In genomic region chr15:101463265-101463664, GRCh38 we compare ENCODE assay signal across 17 cellular contexts. TPM values are rescaled to one million over a fixed set of nuclear protein-coding genes. Genes with fewer than 3 reads are reported as not detected.
DNase-seq lines count a peak whose midpoint lies in the region; ATAC-seq and TF ChIP-seq lines count a peak whose summit lies in the region.
"Had no signal": no experiment of that assay in that cellular context is flagged by ENCODE, and none has a peak within 500 bp of the region (broad histone marks: within the 10 kb centered on the region; RNA-seq: fewer than 3 reads in every experiment).

No MANE protein-coding gene starts in this region.

- DNase-seq in activated naive CD8-positive, alpha-beta T cell treated with anti-CD3 and anti-CD28 coated beads, Interleukin-2, amount 10 ng/mL, durations not matched to agents 7 days and 5 days, result no peak
- no peak for DNase-seq in activated naive CD8-positive, alpha-beta T cell treated with anti-CD3 and anti-CD28 coated beads, Interleukin-2, amount 50 U/mL, for 24 hours
- DNase-seq in mucosa of gallbladder (ENCODE audit: low spot score), result peak; percentile 49
- DNase-seq in ureter (ENCODE audit: low spot score), result peak; percentile 55
- no peak for DNase-seq in progenitor cell of endocrine pancreas (ENCODE audit: low spot score, unreplicated experiment)
- DNase-seq in dermis blood vessel endothelial cell, result no peak
- DNase-seq in activated effector memory CD4-positive, alpha-beta T cell treated with anti-CD3 and anti-CD28 coated beads, Interleukin-2, amount 50 U/mL, for 16 hours, result no peak
- DNase-seq: AML-193; GF-D8; GOT3; MV-4-11; NCI-H1694 treated with DMSO at 0.1 percent for 48 hours; NK-92 treated with Interleukin-12 subunit alpha and Interleukin-12 subunit beta, amount 100 ng/mL, for 24 hours; Right ventricle myocardium superior had no signal

- ATAC-seq in activated naive CD8-positive, alpha-beta T cell treated with anti-CD3 and anti-CD28 coated beads, Interleukin-2, amount 10 ng/mL, durations not matched to agents 7 days and 5 days (ENCODE audit: low read depth), result no peak
- ATAC-seq in activated naive CD8-positive, alpha-beta T cell treated with anti-CD3 and anti-CD28 coated beads, Interleukin-2, amount 50 U/mL, for 24 hours, result no peak
- ATAC-seq in esophagus mucosa, result peak; percentile 39
- ATAC-seq: HCT116, K562 had no signal

- H3K27ac Mint-ChIP-seq in activated naive CD8-positive, alpha-beta T cell treated with anti-CD3 and anti-CD28 coated beads, Interleukin-2, amount 10 ng/mL, durations not matched to agents 7 days and 5 days, result peak overlapping the region; percentile 2
- no peak overlapping the region for H3K27ac Mint-ChIP-seq in activated naive CD8-positive, alpha-beta T cell treated with anti-CD3 and anti-CD28 coated beads, Interleukin-2, amount 50 U/mL, for 24 hours
- no peak overlapping the region for H3K27ac Mint-ChIP-seq in progenitor cell of endocrine pancreas

- peaks cover 10% of the 10 kb centered on the region for H3K27me3 Mint-ChIP-seq in activated naive CD8-positive, alpha-beta T cell treated with anti-CD3 and anti-CD28 coated beads, Interleukin-2, amount 10 ng/mL, durations not matched to agents 7 days and 5 days
- H3K27me3 Mint-ChIP-seq in activated naive CD8-positive, alpha-beta T cell treated with anti-CD3 and anti-CD28 coated beads, Interleukin-2, amount 50 U/mL, for 24 hours, result peaks cover 19% of the 10 kb centered on the region
- peaks cover 62% of the 10 kb centered on the region for H3K27me3 Mint-ChIP-seq in progenitor cell of endocrine pancreas

- no peak for TF ChIP-seq CTCF in progenitor cell of endocrine pancreas (IDR thresholded peaks at IDR 0.05; ENCODE audit: unreplicated experiment)

- peaks cover 14% of the 10 kb centered on the region for H3K9me3 Mint-ChIP-seq in activated naive CD8-positive, alpha-beta T cell treated with anti-CD3 and anti-CD28 coated beads, Interleukin-2, amount 10 ng/mL, durations not matched to agents 7 days and 5 days
- H3K9me3 Mint-ChIP-seq in activated naive CD8-positive, alpha-beta T cell treated with anti-CD3 and anti-CD28 coated beads, Interleukin-2, amount 50 U/mL, for 24 hours, result peaks cover 4% of the 10 kb centered on the region
- peaks cover 16% of the 10 kb centered on the region for H3K9me3 Mint-ChIP-seq in progenitor cell of endocrine pancreas (ENCODE audit: low read depth)

- H3K4me3 Mint-ChIP-seq in activated naive CD8-positive, alpha-beta T cell treated with anti-CD3 and anti-CD28 coated beads, Interleukin-2, amount 10 ng/mL, durations not matched to agents 7 days and 5 days, result no peak overlapping the region
- H3K4me3 Mint-ChIP-seq in activated naive CD8-positive, alpha-beta T cell treated with anti-CD3 and anti-CD28 coated beads, Interleukin-2, amount 50 U/mL, for 24 hours, result no peak overlapping the region
- no peak overlapping the region for H3K4me3 Mint-ChIP-seq in progenitor cell of endocrine pancreas (ENCODE audit: low read depth)

- peaks cover 4% of the 10 kb centered on the region for H3K36me3 Mint-ChIP-seq in activated naive CD8-positive, alpha-beta T cell treated with anti-CD3 and anti-CD28 coated beads, Interleukin-2, amount 10 ng/mL, durations not matched to agents 7 days and 5 days
- H3K36me3 Mint-ChIP-seq in activated naive CD8-positive, alpha-beta T cell treated with anti-CD3 and anti-CD28 coated beads, Interleukin-2, amount 50 U/mL, for 24 hours (ENCODE audit: low read depth), result peaks cover 1% of the 10 kb centered on the region
- H3K36me3 Mint-ChIP-seq in progenitor cell of endocrine pancreas (ENCODE audit: insufficient read depth), result peaks cover 3% of the 10 kb centered on the region

- POLR2A ChIA-PET in activated naive CD8-positive, alpha-beta T cell treated with anti-CD3 and anti-CD28 coated beads, Interleukin-2, amount 10 ng/mL, durations not matched to agents 7 days and 5 days (lab: Charles Lee), result no interaction called here

- H3K4me1 Mint-ChIP-seq in activated naive CD8-positive, alpha-beta T cell treated with anti-CD3 and anti-CD28 coated beads, Interleukin-2, amount 10 ng/mL, durations not matched to agents 7 days and 5 days, result peaks cover 27% of the 10 kb centered on the region
- peaks cover 17% of the 10 kb centered on the region for H3K4me1 Mint-ChIP-seq in activated naive CD8-positive, alpha-beta T cell treated with anti-CD3 and anti-CD28 coated beads, Interleukin-2, amount 50 U/mL, for 24 hours
- H3K4me1 Mint-ChIP-seq in progenitor cell of endocrine pancreas (ENCODE audit: low read depth), result peaks cover 21% of the 10 kb centered on the region

RNA-seq across cellular contexts. Expression of gene PCSK6, which starts 26.2 kb away (rescaled TPM):
- 1 to 10 TPM; 1.4 to 2.1 TPM for total RNA-seq in activated naive CD8-positive, alpha-beta T cell treated with anti-CD3 and anti-CD28 coated beads, Interleukin-2, amount 10 ng/mL, durations not matched to agents 7 days and 5 days
- total RNA-seq in esophagus mucosa, result 6.7 TPM
- 15.0 TPM for total RNA-seq in mucosa of gallbladder
- 14.5 TPM for total RNA-seq in ureter
- 1.8 and 3.6 TPM in 2 replicates for total RNA-seq in progenitor cell of endocrine pancreas
- total RNA-seq in dermis blood vessel endothelial cell, result 24.0 and 24.8 TPM in 2 replicates

Comparison
In these comparisons a context has a peak if more than half of its experiments do, and no peak if none do; other contexts are left out.
1. DNase-seq: peak in mucosa of gallbladder (single experiment) and ureter (single experiment); none in activated naive CD8-positive, alpha-beta T cell treated with anti-CD3 and anti-CD28 coated beads, Interleukin-2, amount 10 ng/mL, durations not matched to agents 7 days and 5 days (single experiment), activated naive CD8-positive, alpha-beta T cell treated with anti-CD3 and anti-CD28 coated beads, Interleukin-2, amount 50 U/mL, for 24 hours (single experiment), progenitor cell of endocrine pancreas (single experiment), dermis blood vessel endothelial cell (single experiment) and activated effector memory CD4-positive, alpha-beta T cell treated with anti-CD3 and anti-CD28 coated beads, Interleukin-2, amount 50 U/mL, for 16 hours (single experiment).